In genomic region chr12:107092669-107093546, GRCh38 we compare ENCODE assay signal across 8 cellular contexts. TPM values are rescaled to one million over a fixed set of nuclear protein-coding genes. Genes with fewer than 3 reads are reported as not detected.
A peak's percentile ranks its signal among the peaks of the same experiment; 100 is the strongest.
DNase-seq lines count a peak whose midpoint lies in the region; ATAC-seq and TF ChIP-seq lines count a peak whose summit lies in the region.

No MANE protein-coding gene starts in this region.

- H3K4me1 ChIP-seq in RWPE2 (ENCODE audit: insufficient read depth, poor library complexity, severe bottlenecking) = peaks cover 17% of the 10 kb centered on the region
- H3K4me1 ChIP-seq in sigmoid colon = peaks cover 0 to 39% (median 23%) of the 10 kb centered on the region in 4 donors

- H3K9me3 Mint-ChIP-seq in activated naive CD8-positive, alpha-beta T cell treated with anti-CD3 and anti-CD28 coated beads, Interleukin-2, amount 10 ng/mL, durations not matched to agents 7 days and 5 days = no peaks in the 10 kb centered on the region

- H3K27ac ChIP-seq in RWPE2 (ENCODE audit: poor library complexity, severe bottlenecking) (peak overlapping the region; percentile 59), sigmoid colon (peak overlapping the region; percentile 95 to 100 (median 97))

- no peak overlapping the region for H3K4me3 Mint-ChIP-seq in activated naive CD8-positive, alpha-beta T cell treated with anti-CD3 and anti-CD28 coated beads, Interleukin-2, amount 10 ng/mL, durations not matched to agents 7 days and 5 days

- 1% methylated on average over 83 of the region's 83 CpGs for WGBS in sigmoid colon, 2 donors

- H3K27ac Mint-ChIP-seq in activated naive CD8-positive, alpha-beta T cell treated with anti-CD3 and anti-CD28 coated beads, Interleukin-2, amount 10 ng/mL, durations not matched to agents 7 days and 5 days = no peak overlapping the region

- POLR2A ChIA-PET in activated naive CD8-positive, alpha-beta T cell treated with anti-CD3 and anti-CD28 coated beads, Interleukin-2, amount 10 ng/mL, durations not matched to agents 7 days and 5 days (lab: Charles Lee) = interaction anchor here (0.7 to 0.8 kb wide), 2 partner anchors 12 to 14 kb away, joined by 3 to 4 read pairs; no protein-coding TSS in a partner anchor

- H3K9me3 ChIP-seq in RWPE2 (ENCODE audit: severe bottlenecking) (no peaks in the 10 kb centered on the region), sigmoid colon (no peaks in the 10 kb centered on the region)

- H3K36me3 ChIP-seq in RWPE2 (ENCODE audit: low read depth) (no peaks in the 10 kb centered on the region), sigmoid colon (no peaks in the 10 kb centered on the region)

- peak overlapping the region; percentile 54 for H3K4me3 ChIP-seq in RWPE2 (ENCODE audit: severe bottlenecking)
- H3K4me3 ChIP-seq in sigmoid colon = peak overlapping the region; percentile 83 to 98 (median 88)

- H3K27me3 Mint-ChIP-seq in activated naive CD8-positive, alpha-beta T cell treated with anti-CD3 and anti-CD28 coated beads, Interleukin-2, amount 10 ng/mL, durations not matched to agents 7 days and 5 days = peaks cover 3% of the 10 kb centered on the region

- peak in 2 of 4 donors; percentile 6 to 43 for TF ChIP-seq EP300 in sigmoid colon (IDR thresholded peaks at IDR 0.05)

- no peaks in the 10 kb centered on the region for H3K27me3 ChIP-seq in RWPE2 (ENCODE audit: insufficient read depth, poor library complexity, severe bottlenecking)
- H3K27me3 ChIP-seq in sigmoid colon = no peaks in the 10 kb centered on the region

- no peaks in the 10 kb centered on the region for H3K36me3 Mint-ChIP-seq in activated naive CD8-positive, alpha-beta T cell treated with anti-CD3 and anti-CD28 coated beads, Interleukin-2, amount 10 ng/mL, durations not matched to agents 7 days and 5 days

- ATAC-seq in HG03103 (IDR thresholded peaks at IDR 0.05; ENCODE audit: low read depth, unreplicated experiment) = peak; percentile 17
- peak; percentile 17 for ATAC-seq in RWPE2 (ENCODE audit: low read depth)
- peak; percentile 55 for ATAC-seq in activated naive CD8-positive, alpha-beta T cell treated with anti-CD3 and anti-CD28 coated beads, Interleukin-2, amount 10 ng/mL, durations not matched to agents 7 days and 5 days (ENCODE audit: low read depth)

- intact Hi-C loops in sigmoid colon (cut with DNase I) = loop anchor here (1.0 to 5.0 kb wide), 5 partner anchors 66 to 736 kb away; partner anchors contain the start of genes MTERF2, POLR3B, RIC8B and TMEM263

- H3K4me1 Mint-ChIP-seq in activated naive CD8-positive, alpha-beta T cell treated with anti-CD3 and anti-CD28 coated beads, Interleukin-2, amount 10 ng/mL, durations not matched to agents 7 days and 5 days = peaks cover 4% of the 10 kb centered on the region

- DNase-seq in activated CD8-positive, alpha-beta memory T cell treated with anti-CD3 and anti-CD28 coated beads for 1 hour (ENCODE audit: extremely low read depth in 1 of 2, low read depth in 1 of 2) = peak; percentile 64 to 66
- no peak for DNase-seq in activated CD8-positive, alpha-beta memory T cell treated with anti-CD3 and anti-CD28 coated beads for 24 hours
- DNase-seq in RWPE2 (ENCODE audit: low spot score) (peak; percentile 58), hypothalamus (lab: John Stamatoyannopoulos, UW) (peak in 33 of 51 donors; percentile 13 to 67 (median 38)), sigmoid colon (peak; percentile 82), NCI-H1436 treated with DMSO at 0.1 percent for 48 hours (lab: John Stamatoyannopoulos, UW) (no peak)
- no peak for DNase-seq in activated naive CD8-positive, alpha-beta T cell treated with anti-CD3 and anti-CD28 coated beads, Interleukin-2, amount 10 ng/mL, durations not matched to agents 7 days and 5 days

- TF ChIP-seq POLR2A in sigmoid colon (IDR thresholded peaks at IDR 0.05) = peak; percentile 72 to 95

- no peak for TF ChIP-seq CTCF in RWPE2 (IDR thresholded peaks at IDR 0.05; ENCODE audit: poor library complexity, severe bottlenecking)
- no peak for TF ChIP-seq CTCF in sigmoid colon (IDR thresholded peaks at IDR 0.05)

RNA-seq across cellular contexts. Expression of gene CRY1, which starts 0.4 kb away (rescaled TPM):
- 10 to 100 TPM; 17.3 to 22.5 TPM for total RNA-seq in activated naive CD8-positive, alpha-beta T cell treated with anti-CD3 and anti-CD28 coated beads, Interleukin-2, amount 10 ng/mL, durations not matched to agents 7 days and 5 days
- total RNA-seq in sigmoid colon = 10 to 100 TPM; 20.3 to 40.4 (median 27.3) TPM
- polyA plus RNA-seq in sigmoid colon = 1 to 10 TPM; 7.2 to 9.7 (median 7.7) TPM

Comparison
In these comparisons a context has a peak if more than half of its experiments do, and no peak if none do; other contexts are left out.
1. DNase-seq: peak in activated CD8-positive, alpha-beta memory T cell treated with anti-CD3 and anti-CD28 coated beads for 1 hour (2 of 2), RWPE2 (single experiment), hypothalamus (33 of 51) and sigmoid colon (single experiment); none in activated CD8-positive, alpha-beta memory T cell treated with anti-CD3 and anti-CD28 coated beads for 24 hours (single experiment), activated naive CD8-positive, alpha-beta T cell treated with anti-CD3 and anti-CD28 coated beads, Interleukin-2, amount 10 ng/mL, durations not matched to agents 7 days and 5 days (single experiment) and NCI-H1436 treated with DMSO at 0.1 percent for 48 hours (single experiment).
2. Peak in every context shown above with its lines, with median percentiles within 50 percentile points of each other: ATAC-seq.